ENCODE assay signal across 17 cellular contexts in genomic region chr16:84596161-84596560, GRCh38. TPM values are rescaled to one million over a fixed set of nuclear protein-coding genes. Genes with fewer than 3 reads are reported as not detected.
DNase-seq lines count a peak whose midpoint lies in the region; ATAC-seq and TF ChIP-seq lines count a peak whose summit lies in the region.
"Had no signal": no experiment of that assay in that cellular context is flagged by ENCODE, and none has a peak within 500 bp of the region (broad histone marks: within the 10 kb centered on the region; RNA-seq: fewer than 3 reads in every experiment).

No MANE protein-coding gene starts in this region.

- peak overlapping the region; percentile 97 for H3K27ac Mint-ChIP-seq in activated CD4-positive, alpha-beta T cell treated with anti-CD3 and anti-CD28 coated beads for 36 hours
- peak overlapping the region; percentile 43 for H3K27ac Mint-ChIP-seq in HFFc6
- peak overlapping the region; percentile 96 for H3K27ac Mint-ChIP-seq in activated CD8-positive, alpha-beta T cell treated with anti-CD3 and anti-CD28 coated beads, Interleukin-2, amount 10 ng/mL, durations not matched to agents 7 days and 5 days
- H3K27ac Mint-ChIP-seq in naive thymus-derived CD8-positive, alpha-beta T cell, result peak overlapping the region; percentile 93 to 99 (median 97)

- no peak overlapping the region for H3K4me3 Mint-ChIP-seq in activated CD4-positive, alpha-beta T cell treated with anti-CD3 and anti-CD28 coated beads for 36 hours
- no peak overlapping the region for H3K4me3 Mint-ChIP-seq in HFFc6
- peak overlapping the region; percentile 73 for H3K4me3 Mint-ChIP-seq in activated CD8-positive, alpha-beta T cell treated with anti-CD3 and anti-CD28 coated beads, Interleukin-2, amount 10 ng/mL, durations not matched to agents 7 days and 5 days
- H3K4me3 Mint-ChIP-seq in naive thymus-derived CD8-positive, alpha-beta T cell, result peak overlapping the region in 9 of 10 donors; percentile 10 to 88 (median 78)

- H3K9me3 Mint-ChIP-seq in activated CD4-positive, alpha-beta T cell treated with anti-CD3 and anti-CD28 coated beads for 36 hours (ENCODE audit: low read depth), result no peaks in the 10 kb centered on the region
- H3K9me3 Mint-ChIP-seq in HFFc6, result no peaks in the 10 kb centered on the region
- H3K9me3 Mint-ChIP-seq in activated CD8-positive, alpha-beta T cell treated with anti-CD3 and anti-CD28 coated beads, Interleukin-2, amount 10 ng/mL, durations not matched to agents 7 days and 5 days (ENCODE audit: insufficient read depth), result no peaks in the 10 kb centered on the region
- no peaks in the 10 kb centered on the region for H3K9me3 Mint-ChIP-seq in naive thymus-derived CD8-positive, alpha-beta T cell
- H3K9me3 Mint-ChIP-seq: activated T-cell treated with anti-CD3 and anti-CD28 coated beads, Interleukin-2, amount 50 U/mL, for 4 hours had no signal

- TF ChIP-seq POLR2A in vagina (IDR thresholded peaks at IDR 0.05), result no peak

- ATAC-seq in activated CD4-positive, alpha-beta T cell treated with anti-CD3 and anti-CD28 coated beads for 36 hours, result no peak
- ATAC-seq in activated CD8-positive, alpha-beta T cell treated with anti-CD3 and anti-CD28 coated beads, Interleukin-2, amount 10 ng/mL, durations not matched to agents 7 days and 5 days, result no peak
- no peak for ATAC-seq in naive thymus-derived CD8-positive, alpha-beta T cell
- no peak for ATAC-seq in heart right ventricle
- ATAC-seq: activated T-cell treated with anti-CD3 and anti-CD28 coated beads, Interleukin-2, amount 50 U/mL, for 4 hours; left colon had no signal

- peaks cover 41% of the 10 kb centered on the region for H3K36me3 Mint-ChIP-seq in activated CD4-positive, alpha-beta T cell treated with anti-CD3 and anti-CD28 coated beads for 36 hours (ENCODE audit: low read depth)
- peaks cover 46% of the 10 kb centered on the region for H3K36me3 Mint-ChIP-seq in HFFc6 (ENCODE audit: low read depth)
- peaks cover 86% of the 10 kb centered on the region for H3K36me3 Mint-ChIP-seq in activated CD8-positive, alpha-beta T cell treated with anti-CD3 and anti-CD28 coated beads, Interleukin-2, amount 10 ng/mL, durations not matched to agents 7 days and 5 days (ENCODE audit: low read depth)
- peaks cover 0 to 17% (median 2%) of the 10 kb centered on the region in 3 donors for H3K36me3 Mint-ChIP-seq in naive thymus-derived CD8-positive, alpha-beta T cell

- no peak for TF ChIP-seq CTCF in HFFc6 (IDR thresholded peaks at IDR 0.05)
- no peak for TF ChIP-seq CTCF in vagina (IDR thresholded peaks at IDR 0.05)
- TF ChIP-seq CTCF in heart right ventricle (IDR thresholded peaks at IDR 0.05), result no peak

- CTCF ChIA-PET in activated CD4-positive, alpha-beta T cell treated with anti-CD3 and anti-CD28 coated beads for 36 hours (lab: Charles Lee), result interaction anchor here (0.6 to 8.3 kb wide), 2 partner anchors 22 to 49 kb away, joined by 3 to 87 read pairs; partner anchors contain the start of gene COTL1
- CTCF ChIA-PET in activated CD8-positive, alpha-beta T cell treated with anti-CD3 and anti-CD28 coated beads, Interleukin-2, amount 10 ng/mL, durations not matched to agents 7 days and 5 days (lab: Charles Lee), result interaction anchor here (0.9 kb wide), 1 partner anchor 142 kb away, joined by 3 read pairs; no protein-coding TSS in a partner anchor

- POLR2A ChIA-PET in activated CD4-positive, alpha-beta T cell treated with anti-CD3 and anti-CD28 coated beads for 36 hours (lab: Charles Lee), result no interaction called here
- POLR2A ChIA-PET in activated CD8-positive, alpha-beta T cell treated with anti-CD3 and anti-CD28 coated beads, Interleukin-2, amount 10 ng/mL, durations not matched to agents 7 days and 5 days (lab: Charles Lee), result interaction anchor here (1.5 to 3.1 kb wide), 2 partner anchors 21 to 77 kb away, joined by 4 to 13 read pairs; no protein-coding TSS in a partner anchor
- POLR2A ChIA-PET in naive thymus-derived CD8-positive, alpha-beta T cell (lab: Charles Lee), result interaction anchor here (1.0 to 9.6 kb wide), 4 partner anchors 11 to 81 kb away, joined by 4 to 141 read pairs (median 58); partner anchors contain the start of gene COTL1

- H3K4me1 ChIP-seq in vagina, result peaks cover 3% of the 10 kb centered on the region
- peaks cover 0 to 74% (median 17%) of the 10 kb centered on the region in 9 donors for H3K4me1 ChIP-seq in heart right ventricle

- H3K27me3 Mint-ChIP-seq in activated CD4-positive, alpha-beta T cell treated with anti-CD3 and anti-CD28 coated beads for 36 hours, result no peaks in the 10 kb centered on the region
- no peaks in the 10 kb centered on the region; the same call in 1 of the 2 replicates for H3K27me3 Mint-ChIP-seq in HFFc6 (ENCODE audit: insufficient read depth)
- no peaks in the 10 kb centered on the region for H3K27me3 Mint-ChIP-seq in activated CD8-positive, alpha-beta T cell treated with anti-CD3 and anti-CD28 coated beads, Interleukin-2, amount 10 ng/mL, durations not matched to agents 7 days and 5 days (ENCODE audit: low read depth)
- no peaks in the 10 kb centered on the region for H3K27me3 Mint-ChIP-seq in naive thymus-derived CD8-positive, alpha-beta T cell

- DNase-seq in activated CD4-positive, alpha-beta T cell treated with anti-CD3 and anti-CD28 coated beads for 36 hours, result no peak
- DNase-seq in activated CD4-positive, alpha-beta T cell treated with anti-CD3 and anti-CD28 coated beads for 4 hours, result no peak
- DNase-seq in HFFc6 (no peak), SIG-M5 (lab: John Stamatoyannopoulos, UW) (no peak), vagina (ENCODE audit: extremely low spot score in 2 of 2) (no peak), heart right ventricle (no peak)
- DNase-seq in activated CD8-positive, alpha-beta T cell treated with anti-CD3 and anti-CD28 coated beads, Interleukin-2, amount 10 ng/mL, durations not matched to agents 7 days and 5 days, result no peak
- no peak for DNase-seq in naive thymus-derived CD8-positive, alpha-beta T cell
- DNase-seq: activated CD4-positive, CD25-positive, alpha-beta regulatory T cell; activated T-cell treated with anti-CD3 and anti-CD28 coated beads, Interleukin-2, amount 50 U/mL, for 4 hours; foreskin fibroblast; Kasumi-1; left colon; NCI-H748 treated with DMSO at 0.1 percent for 48 hours; ovary; stimulated activated CD4-positive, alpha-beta T cell treated with anti-CD3 and anti-CD28 coated beads, Interleukin-4, amount 100 ng/mL, for 1 hour; trophoblast cell had no signal

- H3K36me3 ChIP-seq in vagina (no peaks in the 10 kb centered on the region), heart right ventricle (peaks cover 0 to 20% (median 0%) of the 10 kb centered on the region in 9 donors)
- H3K36me3 ChIP-seq: ovary had no signal

- H3K4me1 Mint-ChIP-seq in activated CD4-positive, alpha-beta T cell treated with anti-CD3 and anti-CD28 coated beads for 36 hours, result peaks cover 85% of the 10 kb centered on the region
- peaks cover 66% of the 10 kb centered on the region for H3K4me1 Mint-ChIP-seq in HFFc6 (ENCODE audit: low read depth)
- peaks cover 89% of the 10 kb centered on the region for H3K4me1 Mint-ChIP-seq in activated CD8-positive, alpha-beta T cell treated with anti-CD3 and anti-CD28 coated beads, Interleukin-2, amount 10 ng/mL, durations not matched to agents 7 days and 5 days (ENCODE audit: low read depth)
- peaks cover 55 to 90% (median 87%) of the 10 kb centered on the region in 4 donors for H3K4me1 Mint-ChIP-seq in naive thymus-derived CD8-positive, alpha-beta T cell

- H3K27ac ChIP-seq in vagina (no peak overlapping the region), heart right ventricle (peak overlapping the region in 1 of 10 donors; percentile 93)
- H3K27ac ChIP-seq: ovary had no signal

- H3K9me3 ChIP-seq in vagina (no peaks in the 10 kb centered on the region), heart right ventricle (peaks cover 0 to under 1% (median 0%) of the 10 kb centered on the region in 11 donors)
- H3K9me3 ChIP-seq: ovary had no signal

- H3K4me3 ChIP-seq in vagina, result no peak overlapping the region
- no peak overlapping the region for H3K4me3 ChIP-seq in heart right ventricle
- H3K4me3 ChIP-seq: ovary had no signal

- H3K27me3 ChIP-seq in vagina (no peaks in the 10 kb centered on the region), heart right ventricle (peaks cover 0 to 4% (median 0%) of the 10 kb centered on the region in 7 donors)
- H3K27me3 ChIP-seq: ovary had no signal

- intact Hi-C loops in activated CD4-positive, alpha-beta T cell treated with anti-CD3 and anti-CD28 coated beads for 36 hours (cut with DNase I, micrococcal nuclease), result no loop called here
- intact Hi-C loops in vagina (cut with DNase I) (no loop called here), heart right ventricle (cut with DNase I) (loop anchor here in 1 of 10 donors (5.0 kb wide), 1 partner anchor 59 kb away; no protein-coding TSS in a partner anchor)

RNA-seq across cellular contexts. Expression of gene COTL1, which starts 21.7 kb away (rescaled TPM):
- total RNA-seq in activated CD4-positive, alpha-beta T cell treated with anti-CD3 and anti-CD28 coated beads for 36 hours, result 100 to 1,000 TPM; 353 to 384 TPM
- total RNA-seq in HFFc6 (2021; fragmentation: NEBNext Ultra II Directional; extraction: Animal tissue kit (Norgen Biotek cat#: 25700)), result 100 to 1,000 TPM; 580 to 681 (median 632) TPM
- 100 to 1,000 TPM; 837 to 887 TPM for total RNA-seq in activated CD8-positive, alpha-beta T cell treated with anti-CD3 and anti-CD28 coated beads, Interleukin-2, amount 10 ng/mL, durations not matched to agents 7 days and 5 days
- 100 to 1,000 TPM in 1 of 2 experiments, 10 to 100 TPM in 1; 99.1 to 101 TPM for total RNA-seq in naive thymus-derived CD8-positive, alpha-beta T cell
- 100 to 1,000 TPM; 341 to 512 (median 425) TPM for polyA plus RNA-seq in naive thymus-derived CD8-positive, alpha-beta T cell
- total RNA-seq in vagina (67.8 TPM), heart right ventricle (10 to 100 TPM in 5 of 10 donors, 1 to 10 TPM in 5; 6.4 to 72.9 (median 9.7) TPM)
- polyA plus RNA-seq in heart right ventricle, result 10 to 100 TPM in 1 of 2 donors, 1 to 10 TPM in 1; 8.6 to 24.0 TPM

RNA-seq across cellular contexts. Expression of gene KLHL36, which starts 52.1 kb away (rescaled TPM):
- total RNA-seq in activated CD4-positive, alpha-beta T cell treated with anti-CD3 and anti-CD28 coated beads for 36 hours, result 10 to 100 TPM; 31.1 to 43.2 TPM
- 10 to 100 TPM; 37.6 to 58.3 (median 40.7) TPM for total RNA-seq in HFFc6 (2021; fragmentation: NEBNext Ultra II Directional; extraction: Animal tissue kit (Norgen Biotek cat#: 25700))
- 10 to 100 TPM; 31.4 to 32.6 TPM for total RNA-seq in activated CD8-positive, alpha-beta T cell treated with anti-CD3 and anti-CD28 coated beads, Interleukin-2, amount 10 ng/mL, durations not matched to agents 7 days and 5 days
- total RNA-seq in naive thymus-derived CD8-positive, alpha-beta T cell, result 100 to 1,000 TPM; 151 to 157 TPM
- polyA plus RNA-seq in naive thymus-derived CD8-positive, alpha-beta T cell, result 10 to 100 TPM; 27.4 to 50.3 (median 32.0) TPM
- total RNA-seq in vagina, result 39.3 TPM
- 10 to 100 TPM; 40.0 to 77.9 (median 58.4) TPM for total RNA-seq in heart right ventricle
- 10 to 100 TPM; 14.7 to 19.5 TPM for polyA plus RNA-seq in heart right ventricle

Comparison
In these comparisons a context has a peak if more than half of its experiments do, and no peak if none do; other contexts are left out.
1. H3K27ac Mint-ChIP-seq: peak in every context shown above with its lines; median percentile 97 in activated CD4-positive, alpha-beta T cell treated with anti-CD3 and anti-CD28 coated beads for 36 hours; 97 in naive thymus-derived CD8-positive, alpha-beta T cell; 96 in activated CD8-positive, alpha-beta T cell treated with anti-CD3 and anti-CD28 coated beads, Interleukin-2, amount 10 ng/mL, durations not matched to agents 7 days and 5 days; 43 in HFFc6.
2. H3K4me3 Mint-ChIP-seq: peak in activated CD8-positive, alpha-beta T cell treated with anti-CD3 and anti-CD28 coated beads, Interleukin-2, amount 10 ng/mL, durations not matched to agents 7 days and 5 days (single experiment) and naive thymus-derived CD8-positive, alpha-beta T cell (9 of 10); none in activated CD4-positive, alpha-beta T cell treated with anti-CD3 and anti-CD28 coated beads for 36 hours (single experiment) and HFFc6 (single experiment).